In genomic region chr1:40508375-40509341, GRCh38 we compare ENCODE assay signal across 1 cellular context.
TF ChIP-seq lines count a peak whose summit lies in the region.

Gene EXO5, plus strand, starts transcription at chr1:40508767. Its CDS starts 5,778 bp downstream, at chr1:40514545.

TF ChIP-seq in HepG2, 621 proteins besides CTCF, POLR2A, EP300 and RAD21 (continued from another document and continues in another):
- no peak; the same call in 1 of the 2 replicates for TF ChIP-seq BRF2 (CRISPR knock-in tag; IDR thresholded peaks at IDR 0.05)
- no peak for TF ChIP-seq FOXK2 (IDR thresholded peaks at IDR 0.05)
- TF ChIP-seq ZNF296 (CRISPR knock-in tag; conservative IDR thresholded peaks at IDR 0.05) = no peak; the same call in 1 of the 2 replicates
- no peak for TF ChIP-seq SP140L (CRISPR knock-in tag; IDR thresholded peaks at IDR 0.05; ENCODE audit: borderline replicate concordance)
- no peak for TF ChIP-seq ZNF326 (CRISPR knock-in tag; IDR thresholded peaks at IDR 0.05; ENCODE audit: borderline replicate concordance)
- peak; percentile 58; the same call in 1 of the 2 replicates for TF ChIP-seq ZBTB39 (CRISPR knock-in tag; IDR thresholded peaks at IDR 0.05)
- TF ChIP-seq MXD1 (CRISPR knock-in tag; IDR thresholded peaks at IDR 0.05) = peak; percentile 90
- no peak for TF ChIP-seq ATAD3A (CRISPR knock-in tag; IDR thresholded peaks at IDR 0.05)
- TF ChIP-seq ZNF335 (CRISPR knock-in tag; IDR thresholded peaks at IDR 0.05) = no peak
- peak; percentile 84; the same call in 1 of the 2 replicates for TF ChIP-seq THAP9 (CRISPR knock-in tag; IDR thresholded peaks at IDR 0.05; ENCODE audit: borderline replicate concordance)
- TF ChIP-seq BCL3 (CRISPR knock-in tag; IDR thresholded peaks at IDR 0.05) = peak; percentile 84
- TF ChIP-seq THAP7 (CRISPR knock-in tag; IDR thresholded peaks at IDR 0.05) = peak; percentile 75
- TF ChIP-seq ZNF329 (CRISPR knock-in tag; IDR thresholded peaks at IDR 0.05; ENCODE audit: low read depth) = peak; percentile 42; the same call in 1 of the 2 replicates
- TF ChIP-seq GPN1 (CRISPR knock-in tag; IDR thresholded peaks at IDR 0.05; ENCODE audit: borderline replicate concordance) = no peak
- peak; percentile 48; the same call in 1 of the 2 replicates for TF ChIP-seq ZNF724P (CRISPR knock-in tag; IDR thresholded peaks at IDR 0.05; ENCODE audit: borderline replicate concordance)
- no peak for TF ChIP-seq ZBTB21 (CRISPR knock-in tag; IDR thresholded peaks at IDR 0.05)
- TF ChIP-seq FOXC1 (CRISPR knock-in tag; IDR thresholded peaks at IDR 0.05; ENCODE audit: borderline replicate concordance) = peak; percentile 91
- 0 out of 2 replicates have a peak, but pooled peaks have one; percentile 21 for TF ChIP-seq ZXDC (CRISPR knock-in tag; IDR thresholded peaks at IDR 0.05)
- TF ChIP-seq PAF1 (CRISPR knock-in tag; IDR thresholded peaks at IDR 0.05) = no peak
- peak; percentile 16; the same call in 1 of the 2 replicates for TF ChIP-seq NFYB (CRISPR knock-in tag; IDR thresholded peaks at IDR 0.05)
- TF ChIP-seq ZEB1 (IDR thresholded peaks at IDR 0.05; ENCODE audit: insufficient replicate concordance, low read depth) = peak; percentile 48
- no peak for TF ChIP-seq CREM (IDR thresholded peaks at IDR 0.05)
- TF ChIP-seq CREM (CRISPR knock-in tag; IDR thresholded peaks at IDR 0.05) = no peak
- TF ChIP-seq HNF1B (CRISPR knock-in tag; IDR thresholded peaks at IDR 0.05) = peak; percentile 81
- no peak for TF ChIP-seq FOXP1 (IDR thresholded peaks at IDR 0.05)
- no peak for TF ChIP-seq FOXP1 (CRISPR knock-in tag; IDR thresholded peaks at IDR 0.05)
- TF ChIP-seq FOXA3 (CRISPR knock-in tag; IDR thresholded peaks at IDR 0.05) = 0 out of 2 replicates have a peak, but pooled peaks have one; percentile 19
- peak; percentile 85 for TF ChIP-seq ZNF605 (CRISPR knock-in tag; IDR thresholded peaks at IDR 0.05)
- TF ChIP-seq NAIF1 (CRISPR knock-in tag; IDR thresholded peaks at IDR 0.05; ENCODE audit: borderline replicate concordance) = 0 out of 2 replicates have a peak, but pooled peaks have one; percentile 61
- TF ChIP-seq STAG1 (CRISPR knock-in tag; IDR thresholded peaks at IDR 0.05) = 0 out of 2 replicates have a peak, but pooled peaks have one; percentile 3
- TF ChIP-seq ZNF34 (CRISPR knock-in tag; IDR thresholded peaks at IDR 0.05; ENCODE audit: borderline replicate concordance) = 0 out of 2 replicates have a peak, but pooled peaks have one; percentile 75
- TF ChIP-seq TIGD3 (CRISPR knock-in tag; IDR thresholded peaks at IDR 0.05; ENCODE audit: borderline replicate concordance) = no peak
- TF ChIP-seq NFRKB (IDR thresholded peaks at IDR 0.05) = no peak
- TF ChIP-seq ZNF160 (CRISPR knock-in tag; IDR thresholded peaks at IDR 0.05) = 0 out of 2 replicates have a peak, but pooled peaks have one; percentile 72
- peak; percentile 76 for TF ChIP-seq ZNF317 (CRISPR knock-in tag; IDR thresholded peaks at IDR 0.05)
- TF ChIP-seq ZNF841 (CRISPR knock-in tag; IDR thresholded peaks at IDR 0.05; ENCODE audit: borderline replicate concordance) = no peak
- no peak for TF ChIP-seq ELF4 (CRISPR knock-in tag; IDR thresholded peaks at IDR 0.05; ENCODE audit: borderline replicate concordance)
- no peak for TF ChIP-seq ATF6 (CRISPR knock-in tag; conservative IDR thresholded peaks at IDR 0.05)
- TF ChIP-seq KDM5B (CRISPR knock-in tag; IDR thresholded peaks at IDR 0.05; ENCODE audit: borderline replicate concordance) = peak; percentile 95
- no peak for TF ChIP-seq POLR2AphosphoS2 (IDR thresholded peaks at IDR 0.05; ENCODE audit: low read depth, low read length)
- TF ChIP-seq THRA (CRISPR knock-in tag; IDR thresholded peaks at IDR 0.05; ENCODE audit: borderline replicate concordance) = no peak
- no peak for TF ChIP-seq ISX (CRISPR knock-in tag; conservative IDR thresholded peaks at IDR 0.05)
- TF ChIP-seq ZFP36 (IDR thresholded peaks at IDR 0.05; ENCODE audit: borderline replicate concordance, low read depth, low read length, partially characterized antibody) = no peak
- no peak for TF ChIP-seq ZNF619 (CRISPR knock-in tag; IDR thresholded peaks at IDR 0.05)
- no peak for TF ChIP-seq FOSL2 (CRISPR knock-in tag; IDR thresholded peaks at IDR 0.05)
- TF ChIP-seq GTF2F1 (IDR thresholded peaks at IDR 0.05; ENCODE audit: low read length) = no peak
- peak; percentile 89 for TF ChIP-seq KAT8 (CRISPR knock-in tag; IDR thresholded peaks at IDR 0.05)
